1 cellular context compared by ENCODE assay signal in the genomic region with DNA sequence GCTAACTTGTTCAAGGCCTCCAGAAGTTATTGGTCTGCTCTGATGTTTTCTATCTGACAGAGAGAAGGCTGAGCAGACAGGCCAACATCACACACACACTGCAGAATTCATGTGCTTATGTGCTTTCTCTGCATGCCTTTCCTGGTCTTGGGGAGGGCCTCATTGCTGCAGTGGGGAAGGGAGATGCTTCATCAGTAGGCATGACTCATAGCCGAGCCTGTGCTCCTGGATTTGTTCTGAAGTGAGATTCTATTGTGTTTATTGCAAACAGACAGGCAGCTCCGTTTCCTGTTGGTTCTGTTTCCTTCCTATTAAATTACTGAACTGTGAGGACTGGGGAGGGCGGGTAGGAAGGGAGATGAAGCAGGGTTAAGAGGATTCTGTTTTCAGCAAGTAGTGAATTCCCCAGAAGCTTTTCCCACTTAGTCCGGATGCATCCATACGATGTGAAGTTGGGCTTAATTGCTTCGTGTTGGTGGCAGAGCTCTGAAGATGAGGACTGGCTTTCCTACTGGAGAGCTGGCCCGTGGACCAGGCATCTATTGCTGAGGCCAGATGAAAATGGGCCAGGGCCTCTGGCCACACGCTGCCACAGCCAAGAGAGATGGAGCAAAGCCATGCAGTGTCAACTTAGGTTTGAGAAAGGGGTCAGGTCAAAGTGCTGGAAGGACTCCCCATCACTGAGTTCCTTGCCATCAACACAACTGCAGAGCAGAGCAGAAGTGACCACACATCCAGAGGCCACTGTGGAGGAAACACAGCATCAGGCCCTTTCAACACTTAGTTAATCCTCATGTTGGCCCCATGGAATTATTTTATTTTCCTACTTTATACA.
TF ChIP-seq lines count a peak whose summit lies in the region.

No MANE protein-coding gene starts in this region.

TF ChIP-seq in GM23338, 12 proteins besides CTCF, POLR2A, EP300 and RAD21 (continued from another document):
- TF ChIP-seq, protein P1, sequence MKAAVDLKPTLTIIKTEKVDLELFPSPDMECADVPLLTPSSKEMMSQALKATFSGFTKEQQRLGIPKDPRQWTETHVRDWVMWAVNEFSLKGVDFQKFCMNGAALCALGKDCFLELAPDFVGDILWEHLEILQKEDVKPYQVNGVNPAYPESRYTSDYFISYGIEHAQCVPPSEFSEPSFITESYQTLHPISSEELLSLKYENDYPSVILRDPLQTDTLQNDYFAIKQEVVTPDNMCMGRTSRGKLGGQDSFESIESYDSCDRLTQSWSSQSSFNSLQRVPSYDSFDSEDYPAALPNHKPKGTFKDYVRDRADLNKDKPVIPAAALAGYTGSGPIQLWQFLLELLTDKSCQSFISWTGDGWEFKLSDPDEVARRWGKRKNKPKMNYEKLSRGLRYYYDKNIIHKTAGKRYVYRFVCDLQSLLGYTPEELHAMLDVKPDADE (IDR thresholded peaks at IDR 0.05): no peak
- TF ChIP-seq POLR2AphosphoS5 (IDR thresholded peaks at IDR 0.05; ENCODE audit: low read depth): no peak
- TF ChIP-seq, protein P2, sequence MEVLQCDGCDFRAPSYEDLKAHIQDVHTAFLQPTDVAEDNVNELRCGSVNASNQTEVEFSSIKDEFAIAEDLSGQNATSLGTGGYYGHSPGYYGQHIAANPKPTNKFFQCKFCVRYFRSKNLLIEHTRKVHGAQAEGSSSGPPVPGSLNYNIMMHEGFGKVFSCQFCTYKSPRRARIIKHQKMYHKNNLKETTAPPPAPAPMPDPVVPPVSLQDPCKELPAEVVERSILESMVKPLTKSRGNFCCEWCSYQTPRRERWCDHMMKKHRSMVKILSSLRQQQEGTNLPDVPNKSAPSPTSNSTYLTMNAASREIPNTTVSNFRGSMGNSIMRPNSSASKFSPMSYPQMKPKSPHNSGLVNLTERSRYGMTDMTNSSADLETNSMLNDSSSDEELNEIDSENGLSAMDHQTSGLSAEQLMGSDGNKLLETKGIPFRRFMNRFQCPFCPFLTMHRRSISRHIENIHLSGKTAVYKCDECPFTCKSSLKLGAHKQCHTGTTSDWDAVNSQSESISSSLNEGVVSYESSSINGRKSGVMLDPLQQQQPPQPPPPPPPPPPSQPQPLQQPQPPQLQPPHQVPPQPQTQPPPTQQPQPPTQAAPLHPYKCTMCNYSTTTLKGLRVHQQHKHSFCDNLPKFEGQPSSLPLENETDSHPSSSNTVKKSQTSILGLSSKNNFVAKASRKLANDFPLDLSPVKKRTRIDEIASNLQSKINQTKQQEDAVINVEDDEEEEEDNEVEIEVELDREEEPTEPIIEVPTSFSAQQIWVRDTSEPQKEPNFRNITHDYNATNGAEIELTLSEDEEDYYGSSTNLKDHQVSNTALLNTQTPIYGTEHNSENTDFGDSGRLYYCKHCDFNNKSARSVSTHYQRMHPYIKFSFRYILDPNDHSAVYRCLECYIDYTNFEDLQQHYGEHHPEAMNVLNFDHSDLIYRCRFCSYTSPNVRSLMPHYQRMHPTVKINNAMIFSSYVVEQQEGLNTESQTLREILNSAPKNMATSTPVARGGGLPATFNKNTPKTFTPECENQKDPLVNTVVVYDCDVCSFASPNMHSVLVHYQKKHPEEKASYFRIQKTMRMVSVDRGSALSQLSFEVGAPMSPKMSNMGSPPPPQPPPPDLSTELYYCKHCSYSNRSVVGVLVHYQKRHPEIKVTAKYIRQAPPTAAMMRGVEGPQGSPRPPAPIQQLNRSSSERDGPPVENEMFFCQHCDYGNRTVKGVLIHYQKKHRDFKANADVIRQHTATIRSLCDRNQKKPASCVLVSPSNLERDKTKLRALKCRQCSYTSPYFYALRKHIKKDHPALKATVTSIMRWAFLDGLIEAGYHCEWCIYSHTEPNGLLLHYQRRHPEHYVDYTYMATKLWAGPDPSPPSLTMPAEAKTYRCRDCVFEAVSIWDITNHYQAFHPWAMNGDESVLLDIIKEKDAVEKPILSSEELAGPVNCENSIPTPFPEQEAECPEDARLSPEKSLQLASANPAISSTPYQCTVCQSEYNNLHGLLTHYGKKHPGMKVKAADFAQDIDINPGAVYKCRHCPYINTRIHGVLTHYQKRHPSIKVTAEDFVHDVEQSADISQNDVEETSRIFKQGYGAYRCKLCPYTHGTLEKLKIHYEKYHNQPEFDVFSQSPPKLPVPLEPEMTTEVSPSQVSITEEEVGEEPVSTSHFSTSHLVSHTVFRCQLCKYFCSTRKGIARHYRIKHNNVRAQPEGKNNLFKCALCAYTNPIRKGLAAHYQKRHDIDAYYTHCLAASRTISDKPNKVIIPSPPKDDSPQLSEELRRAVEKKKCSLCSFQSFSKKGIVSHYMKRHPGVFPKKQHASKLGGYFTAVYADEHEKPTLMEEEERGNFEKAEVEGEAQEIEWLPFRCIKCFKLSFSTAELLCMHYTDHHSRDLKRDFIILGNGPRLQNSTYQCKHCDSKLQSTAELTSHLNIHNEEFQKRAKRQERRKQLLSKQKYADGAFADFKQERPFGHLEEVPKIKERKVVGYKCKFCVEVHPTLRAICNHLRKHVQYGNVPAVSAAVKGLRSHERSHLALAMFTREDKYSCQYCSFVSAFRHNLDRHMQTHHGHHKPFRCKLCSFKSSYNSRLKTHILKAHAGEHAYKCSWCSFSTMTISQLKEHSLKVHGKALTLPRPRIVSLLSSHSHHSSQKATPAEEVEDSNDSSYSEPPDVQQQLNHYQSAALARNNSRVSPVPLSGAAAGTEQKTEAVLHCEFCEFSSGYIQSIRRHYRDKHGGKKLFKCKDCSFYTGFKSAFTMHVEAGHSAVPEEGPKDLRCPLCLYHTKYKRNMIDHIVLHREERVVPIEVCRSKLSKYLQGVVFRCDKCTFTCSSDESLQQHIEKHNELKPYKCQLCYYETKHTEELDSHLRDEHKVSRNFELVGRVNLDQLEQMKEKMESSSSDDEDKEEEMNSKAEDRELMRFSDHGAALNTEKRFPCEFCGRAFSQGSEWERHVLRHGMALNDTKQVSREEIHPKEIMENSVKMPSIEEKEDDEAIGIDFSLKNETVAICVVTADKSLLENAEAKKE (CRISPR knock-in tag; IDR thresholded peaks at IDR 0.05): no peak
- TF ChIP-seq ZNF331 (CRISPR knock-in tag; IDR thresholded peaks at IDR 0.05; ENCODE audit: low read depth): no peak
